ENCODE assay signal across 27 cellular contexts in the genomic region with DNA sequence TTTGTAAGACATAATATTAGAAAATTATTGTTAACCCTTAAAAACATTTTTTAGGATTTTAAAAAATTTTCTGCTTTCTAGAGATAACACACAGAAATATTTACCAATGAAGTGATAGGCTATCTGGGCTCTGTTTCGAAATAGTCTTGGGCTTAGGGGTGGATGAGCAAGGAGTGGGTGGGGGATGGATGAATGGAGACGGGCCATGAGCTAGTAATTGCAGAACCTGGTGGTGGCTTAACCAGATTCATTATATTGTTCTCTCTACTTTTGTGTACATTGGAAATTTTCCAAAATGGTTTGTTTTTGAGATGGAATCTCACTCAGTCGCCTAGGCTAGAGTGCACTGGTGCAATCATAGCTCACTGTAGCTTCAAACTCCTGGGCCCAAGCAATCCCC.
DNase-seq lines count a peak whose midpoint lies in the region; ATAC-seq and TF ChIP-seq lines count a peak whose summit lies in the region.
"Had no signal": no experiment of that assay in that cellular context is flagged by ENCODE, and none has a peak within 500 bp of the region (broad histone marks: within the 10 kb centered on the region; RNA-seq: fewer than 3 reads in every experiment).

No MANE protein-coding gene starts in this region.

- peaks cover 40% of the 10 kb centered on the region for H4K20me1 ChIP-seq in smooth muscle cell (ENCODE audit: low read depth)

- no peaks in the 10 kb centered on the region for H3K36me3 Mint-ChIP-seq in stimulated activated memory B cell treated with anti-CD40 and anti-IgM and Interleukin-4, amounts not matched to agents 10 μg/mL and 1 μg/mL and 100 μg/mL, for 72 hours
- H3K36me3 Mint-ChIP-seq: activated naive CD8-positive, alpha-beta T cell; CD4-positive, CD25-positive, alpha-beta regulatory T cell; naive thymus-derived CD8-positive, alpha-beta T cell had no signal

- H3K4me2 ChIP-seq in smooth muscle cell = no peak overlapping the region

- H3K4me1 ChIP-seq in Panc1 (ENCODE audit: control insufficient read depth, insufficient read depth, low read length) (no peaks in the 10 kb centered on the region; the same call in 1 of the 2 replicates), smooth muscle cell (ENCODE audit: low read depth) (peaks cover 4% of the 10 kb centered on the region)
- H3K4me1 ChIP-seq: stomach, tibial nerve had no signal

- H3K27me3 Mint-ChIP-seq in stimulated activated memory B cell treated with anti-CD40 and anti-IgM and Interleukin-4, amounts not matched to agents 10 μg/mL and 1 μg/mL and 100 μg/mL, for 72 hours = peaks cover 19% of the 10 kb centered on the region

- H3K9me3 ChIP-seq in Panc1 (ENCODE audit: control insufficient read depth, insufficient read depth, low read depth, low read length) (no peaks in the 10 kb centered on the region), smooth muscle cell (replicated peaks; ENCODE audit: low read depth) (no peaks in the 10 kb centered on the region)
- H3K9me3 ChIP-seq: stomach, tibial nerve had no signal

- H3K27me3 ChIP-seq in Panc1 (ENCODE audit: control insufficient read depth, insufficient read depth, low read length) (no peaks in the 10 kb centered on the region), smooth muscle cell (ENCODE audit: low read depth) (no peaks in the 10 kb centered on the region)
- H3K27me3 ChIP-seq: stomach, tibial nerve had no signal

- H3K79me2 ChIP-seq in smooth muscle cell (ENCODE audit: low read depth) = peaks cover 43% of the 10 kb centered on the region

- H3K27ac ChIP-seq in Panc1 (ENCODE audit: low read length) = no peak overlapping the region
- no peak overlapping the region for H3K27ac ChIP-seq in smooth muscle cell (ENCODE audit: low read depth)
- H3K27ac ChIP-seq: stomach, tibial nerve had no signal

- H3K4me3 ChIP-seq in Panc1 (ENCODE audit: low read depth in 2 of 2, low read length in 2 of 2) (no peak overlapping the region), fibroblast of villous mesenchyme (ENCODE audit: low read depth, low read length) (no peak overlapping the region), smooth muscle cell (no peak overlapping the region)
- H3K4me3 ChIP-seq: stomach, tibial nerve had no signal

- TF ChIP-seq RAD21 in Ishikawa (IDR thresholded peaks at IDR 0.05; ENCODE audit: low read depth) = no peak

- POLR2A ChIA-PET in Panc1 (lab: Charles Lee) = no interaction called here

- BruUV-seq in Panc1 (replicated peaks; lab: Mats Ljungman, UMichigan) = no TSS peak

- H3K4me1 Mint-ChIP-seq in stimulated activated memory B cell treated with anti-CD40 and anti-IgM and Interleukin-4, amounts not matched to agents 10 μg/mL and 1 μg/mL and 100 μg/mL, for 72 hours = no peaks in the 10 kb centered on the region
- H3K4me1 Mint-ChIP-seq: CD4-positive, CD25-positive, alpha-beta regulatory T cell; naive thymus-derived CD8-positive, alpha-beta T cell; T-helper 17 cell had no signal

- no peak for TF ChIP-seq EP300 in Ishikawa (IDR thresholded peaks at IDR 0.05; ENCODE audit: borderline replicate concordance)

- intact Hi-C loops in Panc1 (cut with micrococcal nuclease; ENCODE audit: unreplicated experiment) = no loop called here

- CTCF ChIA-PET in Panc1 (lab: Charles Lee) = no interaction called here

- DNase-seq in DMS79 (lab: John Stamatoyannopoulos, UW) (peak; percentile 72), Panc1 (ENCODE audit: low read depth, low spot score) (no peak), fibroblast of villous mesenchyme (ENCODE audit: low read depth) (peak; percentile 28), NCI-H2227 (lab: John Stamatoyannopoulos, UW; ENCODE audit: unreplicated experiment) (no peak), RKO (ENCODE audit: low spot score) (no peak), smooth muscle cell (lab: John Stamatoyannopoulos, UW; ENCODE audit: unreplicated experiment) (no peak)
- DNase-seq: activated CD4-positive, alpha-beta T cell treated with anti-CD3 and anti-CD28 coated beads, Interleukin-2, amount 50 U/mL, for 1 hour; activated CD8-positive, alpha-beta memory T cell treated with anti-CD3 and anti-CD28 coated beads, Interleukin-2, amount 50 U/mL, for 48 hours; CD4-positive, CD25-positive, alpha-beta regulatory T cell; effector memory CD4-positive, alpha-beta T cell; GDM1; H7; KBM-7; left cardiac atrium; naive thymus-derived CD8-positive, alpha-beta T cell; NCI-H2171; PC-3; retina; stimulated activated CD4-positive, alpha-beta T cell treated with anti-CD3 and anti-CD28 coated beads, Interleukin-12 subunit alpha, Interleukin-12 subunit beta, amount 100 ng/mL, for 4 hours; stimulated activated CD4-positive, alpha-beta T cell treated with anti-CD3 and anti-CD28 coated beads, Interleukin-4, amount 100 ng/mL, for 4 hours; stomach; T-helper 17 cell had no signal

- H3K9me3 Mint-ChIP-seq in stimulated activated memory B cell treated with anti-CD40 and anti-IgM and Interleukin-4, amounts not matched to agents 10 μg/mL and 1 μg/mL and 100 μg/mL, for 72 hours = no peaks in the 10 kb centered on the region
- H3K9me3 Mint-ChIP-seq: activated T-helper 2 cell treated with anti-CD3 and anti-CD28 coated beads, Interferon-gamma antibody, Interleukin-2, Interleukin-4, amounts not matched to agents 10 μg/mL and 5 μg/mL and 100 μg/mL, durations not matched to agents 14 hours and 24 hours and 36 hours had no signal

- no peak overlapping the region for H2AFZ ChIP-seq in smooth muscle cell (ENCODE audit: low read depth)

- H3F3A ChIP-seq in smooth muscle cell (ENCODE audit: low read depth) = no peaks in the 10 kb centered on the region

- ATAC-seq in Panc1 = peak; percentile 30; the same call in 1 of the 2 replicates
- ATAC-seq in stimulated activated memory B cell treated with anti-CD40 and anti-IgM and Interleukin-4, amounts not matched to agents 10 μg/mL and 1 μg/mL and 100 μg/mL, for 72 hours = no peak
- ATAC-seq: naive thymus-derived CD8-positive, alpha-beta T cell; PC-3; T-helper 17 cell had no signal

- H3K36me3 ChIP-seq in Panc1 (ENCODE audit: control insufficient read depth, insufficient read depth, low read length) = no peaks in the 10 kb centered on the region
- H3K36me3 ChIP-seq in smooth muscle cell (ENCODE audit: low read depth) = no peaks in the 10 kb centered on the region
- H3K36me3 ChIP-seq: stomach, tibial nerve had no signal

- H3K4me3 Mint-ChIP-seq in stimulated activated memory B cell treated with anti-CD40 and anti-IgM and Interleukin-4, amounts not matched to agents 10 μg/mL and 1 μg/mL and 100 μg/mL, for 72 hours = no peak overlapping the region
- H3K4me3 Mint-ChIP-seq: activated naive CD8-positive, alpha-beta T cell; CD4-positive, CD25-positive, alpha-beta regulatory T cell; naive thymus-derived CD8-positive, alpha-beta T cell; T-helper 17 cell had no signal

- no peak for TF ChIP-seq CTCF in Panc1 (IDR thresholded peaks at IDR 0.05)
- TF ChIP-seq CTCF in fibroblast of villous mesenchyme (IDR thresholded peaks at IDR 0.05; ENCODE audit: insufficient read depth, low read depth, low read length) = no peak
- TF ChIP-seq CTCF in smooth muscle cell (IDR thresholded peaks at IDR 0.05; ENCODE audit: borderline replicate concordance, insufficient read depth, poor library complexity, severe bottlenecking) = no peak

- in situ Hi-C loops in Panc1 (cut with HindIII; ENCODE audit: low pct_unique_long_range_greater_than_20kb, low sequenced_read_pairs) = no loop called here

- no peak overlapping the region for H3K27ac Mint-ChIP-seq in stimulated activated memory B cell treated with anti-CD40 and anti-IgM and Interleukin-4, amounts not matched to agents 10 μg/mL and 1 μg/mL and 100 μg/mL, for 72 hours
- H3K27ac Mint-ChIP-seq: activated naive CD8-positive, alpha-beta T cell; activated T-helper 2 cell treated with anti-CD3 and anti-CD28 coated beads, Interferon-gamma antibody, Interleukin-2, Interleukin-4, amounts not matched to agents 10 μg/mL and 5 μg/mL and 100 μg/mL, durations not matched to agents 14 hours and 24 hours and 36 hours; CD4-positive, CD25-positive, alpha-beta regulatory T cell; naive thymus-derived CD8-positive, alpha-beta T cell; T-helper 17 cell had no signal

- 83% methylated on average over 3 of the region's 3 CpGs for WGBS in smooth muscle cell (ENCODE audit: low lambda C conversion rate)

- H3K9ac ChIP-seq in smooth muscle cell (ENCODE audit: low read depth) = no peak overlapping the region

TF ChIP-seq in Ishikawa, 13 proteins besides CTCF, POLR2A, EP300 and RAD21:
- TF ChIP-seq ZBTB7A (IDR thresholded peaks at IDR 0.05; ENCODE audit: low read depth) (no peak), CEBPB (IDR thresholded peaks at IDR 0.05) (peak; percentile 53; the same call in 1 of the 2 replicates)

Comparison
In these comparisons a context has a peak if more than half of its experiments do, and no peak if none do; other contexts are left out.
1. DNase-seq: peak in DMS79 (single experiment) and fibroblast of villous mesenchyme (single experiment); none in Panc1 (single experiment), NCI-H2227 (single experiment), RKO (single experiment) and smooth muscle cell (single experiment).